In the genomic region with DNA sequence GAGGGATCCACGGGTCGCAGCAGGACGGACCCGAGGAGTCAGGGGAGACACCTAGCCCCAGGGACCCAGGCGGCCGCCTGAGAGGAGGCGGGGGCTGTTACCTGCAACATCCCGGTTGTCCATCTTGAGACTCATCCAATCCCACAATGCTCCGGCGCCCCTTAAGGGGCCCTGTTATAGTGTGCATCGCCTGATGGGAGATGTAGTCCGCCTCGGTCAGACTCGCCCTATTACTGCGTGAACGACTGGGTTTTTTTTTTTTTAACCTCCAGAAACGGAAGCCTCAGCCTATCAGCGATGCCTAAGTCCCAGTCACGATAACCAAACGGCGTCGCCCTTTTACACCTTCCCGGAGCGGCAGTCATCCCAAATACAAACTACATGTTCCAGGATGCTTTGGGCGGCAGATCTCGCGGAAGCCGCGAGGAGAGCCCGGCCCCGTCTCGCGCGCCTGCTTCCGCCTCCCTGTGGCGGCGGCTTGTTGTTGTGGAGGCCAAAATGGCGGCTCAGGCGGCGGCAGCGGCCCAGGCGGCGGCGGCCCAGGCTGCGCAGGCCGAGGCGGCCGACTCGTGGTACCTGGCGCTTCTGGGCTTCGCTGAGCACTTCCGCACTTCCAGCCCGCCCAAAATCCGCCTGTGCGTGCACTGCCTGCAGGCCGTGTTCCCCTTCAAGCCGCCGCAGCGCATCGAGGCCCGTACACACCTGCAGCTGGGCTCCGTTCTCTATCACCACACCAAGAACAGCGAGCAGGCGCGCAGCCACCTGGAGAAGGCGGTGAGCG, we compare ENCODE assay signal across 1 cellular context.
TF ChIP-seq lines count a peak whose summit lies in the region.

MAU2 (plus strand) TSS at position 468 of the 781 bp plus-strand sequence; CDS start at position 499, 31 bp downstream.
SUGP1 (minus strand) TSS at position 148 of the 781 bp plus-strand sequence; CDS start at position 135, 13 bp downstream.

TF ChIP-seq in K562, 482 proteins besides CTCF, POLR2A, EP300 and RAD21 (continued from another document and continues in another):
- TF ChIP-seq, protein P1, sequence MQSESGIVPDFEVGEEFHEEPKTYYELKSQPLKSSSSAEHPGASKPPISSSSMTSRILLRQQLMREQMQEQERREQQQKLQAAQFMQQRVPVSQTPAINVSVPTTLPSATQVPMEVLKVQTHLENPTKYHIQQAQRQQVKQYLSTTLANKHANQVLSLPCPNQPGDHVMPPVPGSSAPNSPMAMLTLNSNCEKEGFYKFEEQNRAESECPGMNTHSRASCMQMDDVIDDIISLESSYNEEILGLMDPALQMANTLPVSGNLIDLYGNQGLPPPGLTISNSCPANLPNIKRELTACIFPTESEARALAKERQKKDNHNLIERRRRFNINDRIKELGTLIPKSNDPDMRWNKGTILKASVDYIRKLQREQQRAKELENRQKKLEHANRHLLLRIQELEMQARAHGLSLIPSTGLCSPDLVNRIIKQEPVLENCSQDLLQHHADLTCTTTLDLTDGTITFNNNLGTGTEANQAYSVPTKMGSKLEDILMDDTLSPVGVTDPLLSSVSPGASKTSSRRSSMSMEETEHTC (IDR thresholded peaks at IDR 0.05) = no peak
- TF ChIP-seq ZBTB7A (IDR thresholded peaks at IDR 0.05; ENCODE audit: borderline replicate concordance, control insufficient read depth, low read depth, low read length) (peak; percentile 85; the same call in 1 of the 2 replicates), FOXA1 (IDR thresholded peaks at IDR 0.05; ENCODE audit: borderline replicate concordance) (no peak), ESRRB (CRISPR knock-in tag; IDR thresholded peaks at IDR 0.05; ENCODE audit: borderline replicate concordance) (no peak), ZBTB5 (IDR thresholded peaks at IDR 0.05) (no peak), ZFX (CRISPR knock-in tag; IDR thresholded peaks at IDR 0.05) (peak; percentile 100), XRCC5 (IDR thresholded peaks at IDR 0.05; ENCODE audit: low read depth, low read length) (0 out of 2 replicates have a peak, but pooled peaks have one; percentile 62), SRSF1 (IDR thresholded peaks at IDR 0.05; ENCODE audit: low read depth, low read length) (no peak), ZNF12 (CRISPR knock-in tag; IDR thresholded peaks at IDR 0.05) (peak; percentile 91; the same call in 1 of the 2 replicates), PCBP1 (IDR thresholded peaks at IDR 0.05; ENCODE audit: low read depth, low read length, poor library complexity, severe bottlenecking) (peak; percentile 2), U2AF1 (optimal IDR thresholded peaks at IDR 0.05; ENCODE audit: low read depth, low read length) (no peak), NRF1 (conservative IDR thresholded peaks at IDR 0.05 in 1 of 2, IDR thresholded peaks at IDR 0.05 in 1 of 2) (peak; percentile 80 to 83), HNRNPUL1 (IDR thresholded peaks at IDR 0.05; ENCODE audit: low read length) (no peak), RBM15 (IDR thresholded peaks at IDR 0.05; ENCODE audit: insufficient read depth, low read length) (no peak), CBFB (CRISPR knock-in tag; IDR thresholded peaks at IDR 0.05) (no peak), TAF1 (IDR thresholded peaks at IDR 0.05; ENCODE audit: control insufficient read depth, extremely low read depth, insufficient read depth, low read length, severe bottlenecking) (peak; percentile 93), ZKSCAN1 (IDR thresholded peaks at IDR 0.05; ENCODE audit: low read depth, low read length) (no peak), BRF1 (IDR thresholded peaks at IDR 0.05; ENCODE audit: borderline replicate concordance, extremely low read depth, insufficient read length) (no peak), NR2C2 (CRISPR knock-in tag; IDR thresholded peaks at IDR 0.05) (no peak), NR2C2 (tag; IDR thresholded peaks at IDR 0.05) (peak; percentile 80), BACH1 (tag; IDR thresholded peaks at IDR 0.05) (peak; percentile 72; the same call in 1 of the 2 replicates), ZNF217 (CRISPR knock-in tag; IDR thresholded peaks at IDR 0.05) (no peak), HINFP (tag; conservative IDR thresholded peaks at IDR 0.05; ENCODE audit: low read depth) (no peak), ZNF436 (CRISPR knock-in tag; IDR thresholded peaks at IDR 0.05) (no peak), FOXM1 (IDR thresholded peaks at IDR 0.05; ENCODE audit: low read depth) (peak; percentile 95), FOXM1 (CRISPR knock-in tag; IDR thresholded peaks at IDR 0.05; ENCODE audit: low read depth) (peak; percentile 92; the same call in 1 of the 2 replicates), MTF1 (CRISPR knock-in tag; IDR thresholded peaks at IDR 0.05; ENCODE audit: borderline replicate concordance) (no peak), ID3 (CRISPR knock-in tag; IDR thresholded peaks at IDR 0.05) (no peak), ID3 (tag; IDR thresholded peaks at IDR 0.05) (peak; percentile 45; the same call in 1 of the 2 replicates), ZNF589 (CRISPR knock-in tag; IDR thresholded peaks at IDR 0.05; ENCODE audit: low read depth) (no peak), POLR2G (IDR thresholded peaks at IDR 0.05; ENCODE audit: low read depth, low read length) (peak; percentile 97), LARP7 (IDR thresholded peaks at IDR 0.05) (no peak), TBP (optimal IDR thresholded peaks at IDR 0.05; ENCODE audit: low read depth, low read length) (peak; percentile 97), PRPF4 (IDR thresholded peaks at IDR 0.05; ENCODE audit: insufficient read depth, low read depth, low read length, poor library complexity, severe bottlenecking) (no peak), TAL1 (IDR thresholded peaks at IDR 0.05) (no peak), FOXP4 (CRISPR knock-in tag; IDR thresholded peaks at IDR 0.05; ENCODE audit: borderline replicate concordance) (0 out of 2 replicates have a peak, but pooled peaks have one; percentile 21)
- TF ChIP-seq, protein P2, sequence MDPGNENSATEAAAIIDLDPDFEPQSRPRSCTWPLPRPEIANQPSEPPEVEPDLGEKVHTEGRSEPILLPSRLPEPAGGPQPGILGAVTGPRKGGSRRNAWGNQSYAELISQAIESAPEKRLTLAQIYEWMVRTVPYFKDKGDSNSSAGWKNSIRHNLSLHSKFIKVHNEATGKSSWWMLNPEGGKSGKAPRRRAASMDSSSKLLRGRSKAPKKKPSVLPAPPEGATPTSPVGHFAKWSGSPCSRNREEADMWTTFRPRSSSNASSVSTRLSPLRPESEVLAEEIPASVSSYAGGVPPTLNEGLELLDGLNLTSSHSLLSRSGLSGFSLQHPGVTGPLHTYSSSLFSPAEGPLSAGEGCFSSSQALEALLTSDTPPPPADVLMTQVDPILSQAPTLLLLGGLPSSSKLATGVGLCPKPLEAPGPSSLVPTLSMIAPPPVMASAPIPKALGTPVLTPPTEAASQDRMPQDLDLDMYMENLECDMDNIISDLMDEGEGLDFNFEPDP (CRISPR knock-in tag; IDR thresholded peaks at IDR 0.05) = no peak
- TF ChIP-seq, protein P3, sequence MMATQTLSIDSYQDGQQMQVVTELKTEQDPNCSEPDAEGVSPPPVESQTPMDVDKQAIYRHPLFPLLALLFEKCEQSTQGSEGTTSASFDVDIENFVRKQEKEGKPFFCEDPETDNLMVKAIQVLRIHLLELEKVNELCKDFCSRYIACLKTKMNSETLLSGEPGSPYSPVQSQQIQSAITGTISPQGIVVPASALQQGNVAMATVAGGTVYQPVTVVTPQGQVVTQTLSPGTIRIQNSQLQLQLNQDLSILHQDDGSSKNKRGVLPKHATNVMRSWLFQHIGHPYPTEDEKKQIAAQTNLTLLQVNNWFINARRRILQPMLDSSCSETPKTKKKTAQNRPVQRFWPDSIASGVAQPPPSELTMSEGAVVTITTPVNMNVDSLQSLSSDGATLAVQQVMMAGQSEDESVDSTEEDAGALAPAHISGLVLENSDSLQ (IDR thresholded peaks at IDR 0.05) = peak; percentile 89
- TF ChIP-seq, protein P4, sequence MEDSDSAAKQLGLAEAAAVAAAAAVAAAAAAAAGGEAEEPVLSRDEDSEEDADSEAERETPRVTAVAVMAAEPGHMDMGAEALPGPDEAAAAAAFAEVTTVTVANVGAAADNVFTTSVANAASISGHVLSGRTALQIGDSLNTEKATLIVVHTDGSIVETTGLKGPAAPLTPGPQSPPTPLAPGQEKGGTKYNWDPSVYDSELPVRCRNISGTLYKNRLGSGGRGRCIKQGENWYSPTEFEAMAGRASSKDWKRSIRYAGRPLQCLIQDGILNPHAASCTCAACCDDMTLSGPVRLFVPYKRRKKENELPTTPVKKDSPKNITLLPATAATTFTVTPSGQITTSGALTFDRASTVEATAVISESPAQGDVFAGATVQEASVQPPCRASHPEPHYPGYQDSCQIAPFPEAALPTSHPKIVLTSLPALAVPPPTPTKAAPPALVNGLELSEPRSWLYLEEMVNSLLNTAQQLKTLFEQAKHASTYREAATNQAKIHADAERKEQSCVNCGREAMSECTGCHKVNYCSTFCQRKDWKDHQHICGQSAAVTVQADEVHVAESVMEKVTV (CRISPR knock-in tag; IDR thresholded peaks at IDR 0.05) = no peak; the same call in 1 of the 2 replicates
- TF ChIP-seq, protein P5, sequence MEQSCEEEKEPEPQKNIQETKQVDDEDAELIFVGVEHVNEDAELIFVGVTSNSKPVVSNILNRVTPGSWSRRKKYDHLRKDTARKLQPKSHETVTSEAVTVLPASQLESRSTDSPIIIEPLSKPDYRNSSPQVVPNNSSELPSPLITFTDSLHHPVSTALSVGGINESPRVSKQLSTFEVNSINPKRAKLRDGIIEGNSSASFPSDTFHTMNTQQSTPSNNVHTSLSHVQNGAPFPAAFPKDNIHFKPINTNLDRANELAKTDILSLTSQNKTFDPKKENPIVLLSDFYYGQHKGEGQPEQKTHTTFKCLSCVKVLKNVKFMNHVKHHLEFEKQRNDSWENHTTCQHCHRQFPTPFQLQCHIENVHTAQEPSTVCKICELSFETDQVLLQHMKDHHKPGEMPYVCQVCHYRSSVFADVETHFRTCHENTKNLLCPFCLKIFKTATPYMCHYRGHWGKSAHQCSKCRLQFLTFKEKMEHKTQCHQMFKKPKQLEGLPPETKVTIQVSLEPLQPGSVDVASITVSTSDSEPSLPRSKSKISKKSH (CRISPR knock-in tag; IDR thresholded peaks at IDR 0.05) = no peak
- TF ChIP-seq, protein P6, sequence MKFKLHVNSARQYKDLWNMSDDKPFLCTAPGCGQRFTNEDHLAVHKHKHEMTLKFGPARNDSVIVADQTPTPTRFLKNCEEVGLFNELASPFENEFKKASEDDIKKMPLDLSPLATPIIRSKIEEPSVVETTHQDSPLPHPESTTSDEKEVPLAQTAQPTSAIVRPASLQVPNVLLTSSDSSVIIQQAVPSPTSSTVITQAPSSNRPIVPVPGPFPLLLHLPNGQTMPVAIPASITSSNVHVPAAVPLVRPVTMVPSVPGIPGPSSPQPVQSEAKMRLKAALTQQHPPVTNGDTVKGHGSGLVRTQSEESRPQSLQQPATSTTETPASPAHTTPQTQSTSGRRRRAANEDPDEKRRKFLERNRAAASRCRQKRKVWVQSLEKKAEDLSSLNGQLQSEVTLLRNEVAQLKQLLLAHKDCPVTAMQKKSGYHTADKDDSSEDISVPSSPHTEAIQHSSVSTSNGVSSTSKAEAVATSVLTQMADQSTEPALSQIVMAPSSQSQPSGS (CRISPR knock-in tag; IDR thresholded peaks at IDR 0.05) = peak; percentile 82; the same call in 1 of the 2 replicates
